ENCODE assay signal across 2 cellular contexts in the genomic region with DNA sequence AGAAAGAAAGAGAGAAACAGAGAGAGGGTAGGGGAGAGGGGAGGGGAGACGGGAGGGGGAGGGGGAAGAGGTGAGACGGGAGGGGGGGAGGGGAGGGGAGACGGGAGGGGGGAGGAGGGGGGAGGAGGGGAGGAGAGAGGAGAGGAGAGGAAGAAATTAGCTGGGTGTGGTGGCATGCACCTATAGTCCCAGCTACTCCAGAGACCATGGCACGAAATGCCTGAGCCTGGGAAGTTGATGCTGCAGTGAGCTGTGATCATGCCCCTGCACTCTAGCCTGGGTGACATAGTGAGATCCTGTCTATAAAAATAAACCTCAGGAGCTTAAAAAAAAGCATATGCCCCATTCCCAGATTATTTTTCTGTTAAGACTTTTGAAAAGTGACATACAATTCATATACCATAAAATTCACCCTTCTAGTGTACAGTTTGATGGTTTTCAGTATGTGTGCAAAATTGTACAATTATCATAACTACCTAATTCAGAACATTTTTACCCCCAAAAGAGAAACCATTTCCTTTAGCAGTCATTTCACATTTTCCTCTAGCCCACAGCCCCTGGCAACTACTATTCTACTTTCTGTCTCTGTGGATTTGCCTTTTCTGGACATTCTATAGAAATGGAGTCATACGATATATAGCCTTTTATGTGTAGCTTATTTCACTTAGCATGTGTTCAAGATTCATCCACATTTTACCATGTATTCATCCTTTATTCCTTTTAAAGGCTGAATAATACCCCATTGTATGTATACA.
TF ChIP-seq lines count a peak whose summit lies in the region.

No MANE protein-coding gene starts in this region.

TF ChIP-seq in HepG2, 621 proteins besides CTCF, POLR2A, EP300 and RAD21:
- TF ChIP-seq PCBP1 (IDR thresholded peaks at IDR 0.05; ENCODE audit: borderline replicate concordance, low read depth, low read length) (0 out of 2 replicates have a peak, but pooled peaks have one; percentile 38), ZNF510 (CRISPR knock-in tag; IDR thresholded peaks at IDR 0.05; ENCODE audit: low read depth) (no peak), TP53 (CRISPR knock-in tag; conservative IDR thresholded peaks at IDR 0.05) (no peak), SMYD3 (CRISPR knock-in tag; IDR thresholded peaks at IDR 0.05) (no peak), HNRNPK (IDR thresholded peaks at IDR 0.05; ENCODE audit: low read depth, low read length, poor library complexity, severe bottlenecking) (peak; percentile 71)
- TF ChIP-seq, protein P1, sequence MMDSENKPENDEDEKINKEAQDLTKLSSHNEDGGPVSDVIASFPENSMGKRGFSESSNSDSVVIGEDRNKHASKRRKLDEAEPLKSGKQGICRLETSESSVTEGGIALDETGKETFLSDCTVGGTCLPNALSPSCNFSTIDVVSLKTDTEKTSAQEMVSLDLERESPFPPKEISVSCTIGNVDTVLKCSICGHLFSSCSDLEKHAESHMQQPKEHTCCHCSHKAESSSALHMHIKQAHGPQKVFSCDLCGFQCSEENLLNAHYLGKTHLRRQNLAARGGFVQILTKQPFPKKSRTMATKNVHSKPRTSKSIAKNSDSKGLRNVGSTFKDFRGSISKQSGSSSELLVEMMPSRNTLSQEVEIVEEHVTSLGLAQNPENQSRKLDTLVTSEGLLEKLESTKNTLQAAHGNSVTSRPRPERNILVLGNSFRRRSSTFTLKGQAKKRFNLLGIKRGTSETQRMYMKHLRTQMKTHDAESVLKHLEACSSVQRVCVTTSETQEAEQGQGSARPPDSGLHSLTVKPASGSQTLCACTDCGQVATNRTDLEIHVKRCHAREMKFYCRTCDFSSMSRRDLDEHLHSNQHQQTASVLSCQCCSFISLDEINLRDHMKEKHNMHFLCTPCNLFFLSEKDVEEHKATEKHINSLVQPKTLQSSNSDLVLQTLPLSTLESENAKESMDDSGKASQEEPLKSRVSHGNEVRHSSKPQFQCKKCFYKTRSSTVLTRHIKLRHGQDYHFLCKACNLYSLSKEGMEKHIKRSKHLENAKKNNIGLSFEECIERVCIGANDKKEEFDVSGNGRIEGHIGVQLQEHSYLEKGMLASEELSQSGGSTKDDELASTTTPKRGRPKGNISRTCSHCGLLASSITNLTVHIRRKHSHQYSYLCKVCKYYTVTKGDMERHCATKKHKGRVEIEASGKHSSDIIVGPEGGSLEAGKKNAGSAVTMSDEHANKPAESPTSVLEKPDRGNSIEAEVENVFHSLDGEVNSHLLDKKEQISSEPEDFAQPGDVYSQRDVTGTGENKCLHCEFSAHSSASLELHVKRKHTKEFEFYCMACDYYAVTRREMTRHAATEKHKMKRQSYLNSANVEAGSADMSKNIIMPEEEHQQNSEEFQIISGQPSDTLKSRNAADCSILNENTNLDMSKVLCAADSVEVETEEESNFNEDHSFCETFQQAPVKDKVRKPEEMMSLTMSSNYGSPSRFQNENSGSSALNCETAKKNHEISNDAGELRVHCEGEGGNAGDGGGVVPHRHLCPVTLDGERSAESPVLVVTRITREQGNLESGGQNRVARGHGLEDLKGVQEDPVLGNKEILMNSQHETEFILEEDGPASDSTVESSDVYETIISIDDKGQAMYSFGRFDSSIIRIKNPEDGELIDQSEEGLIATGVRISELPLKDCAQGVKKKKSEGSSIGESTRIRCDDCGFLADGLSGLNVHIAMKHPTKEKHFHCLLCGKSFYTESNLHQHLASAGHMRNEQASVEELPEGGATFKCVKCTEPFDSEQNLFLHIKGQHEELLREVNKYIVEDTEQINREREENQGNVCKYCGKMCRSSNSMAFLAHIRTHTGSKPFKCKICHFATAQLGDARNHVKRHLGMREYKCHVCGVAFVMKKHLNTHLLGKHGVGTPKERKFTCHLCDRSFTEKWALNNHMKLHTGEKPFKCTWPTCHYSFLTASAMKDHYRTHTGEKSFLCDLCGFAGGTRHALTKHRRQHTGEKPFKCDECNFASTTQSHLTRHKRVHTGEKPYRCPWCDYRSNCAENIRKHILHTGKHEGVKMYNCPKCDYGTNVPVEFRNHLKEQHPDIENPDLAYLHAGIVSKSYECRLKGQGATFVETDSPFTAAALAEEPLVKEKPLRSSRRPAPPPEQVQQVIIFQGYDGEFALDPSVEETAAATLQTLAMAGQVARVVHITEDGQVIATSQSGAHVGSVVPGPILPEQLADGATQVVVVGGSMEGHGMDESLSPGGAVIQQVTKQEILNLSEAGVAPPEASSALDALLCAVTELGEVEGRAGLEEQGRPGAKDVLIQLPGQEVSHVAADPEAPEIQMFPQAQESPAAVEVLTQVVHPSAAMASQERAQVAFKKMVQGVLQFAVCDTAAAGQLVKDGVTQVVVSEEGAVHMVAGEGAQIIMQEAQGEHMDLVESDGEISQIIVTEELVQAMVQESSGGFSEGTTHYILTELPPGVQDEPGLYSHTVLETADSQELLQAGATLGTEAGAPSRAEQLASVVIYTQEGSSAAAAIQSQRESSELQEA (CRISPR knock-in tag; IDR thresholded peaks at IDR 0.05; ENCODE audit: not compliant biosample characterization): no peak
- TF ChIP-seq, protein P2, sequence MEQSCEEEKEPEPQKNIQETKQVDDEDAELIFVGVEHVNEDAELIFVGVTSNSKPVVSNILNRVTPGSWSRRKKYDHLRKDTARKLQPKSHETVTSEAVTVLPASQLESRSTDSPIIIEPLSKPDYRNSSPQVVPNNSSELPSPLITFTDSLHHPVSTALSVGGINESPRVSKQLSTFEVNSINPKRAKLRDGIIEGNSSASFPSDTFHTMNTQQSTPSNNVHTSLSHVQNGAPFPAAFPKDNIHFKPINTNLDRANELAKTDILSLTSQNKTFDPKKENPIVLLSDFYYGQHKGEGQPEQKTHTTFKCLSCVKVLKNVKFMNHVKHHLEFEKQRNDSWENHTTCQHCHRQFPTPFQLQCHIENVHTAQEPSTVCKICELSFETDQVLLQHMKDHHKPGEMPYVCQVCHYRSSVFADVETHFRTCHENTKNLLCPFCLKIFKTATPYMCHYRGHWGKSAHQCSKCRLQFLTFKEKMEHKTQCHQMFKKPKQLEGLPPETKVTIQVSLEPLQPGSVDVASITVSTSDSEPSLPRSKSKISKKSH (CRISPR knock-in tag; IDR thresholded peaks at IDR 0.05; ENCODE audit: borderline replicate concordance): no peak

TF ChIP-seq in GM12878, 131 proteins besides CTCF, POLR2A, EP300 and RAD21:
- no peak for TF ChIP-seq RAD51 (IDR thresholded peaks at IDR 0.05)
- no peak for TF ChIP-seq NFYA (IDR thresholded peaks at IDR 0.05; ENCODE audit: borderline replicate concordance, low read depth, low read length)
- TF ChIP-seq ETV6 (conservative IDR thresholded peaks at IDR 0.05 in 1 of 2, IDR thresholded peaks at IDR 0.05 in 1 of 2; ENCODE audit: borderline replicate concordance in 1 of 2, low read depth in 1 of 2): no peak
- TF ChIP-seq, protein P3, sequence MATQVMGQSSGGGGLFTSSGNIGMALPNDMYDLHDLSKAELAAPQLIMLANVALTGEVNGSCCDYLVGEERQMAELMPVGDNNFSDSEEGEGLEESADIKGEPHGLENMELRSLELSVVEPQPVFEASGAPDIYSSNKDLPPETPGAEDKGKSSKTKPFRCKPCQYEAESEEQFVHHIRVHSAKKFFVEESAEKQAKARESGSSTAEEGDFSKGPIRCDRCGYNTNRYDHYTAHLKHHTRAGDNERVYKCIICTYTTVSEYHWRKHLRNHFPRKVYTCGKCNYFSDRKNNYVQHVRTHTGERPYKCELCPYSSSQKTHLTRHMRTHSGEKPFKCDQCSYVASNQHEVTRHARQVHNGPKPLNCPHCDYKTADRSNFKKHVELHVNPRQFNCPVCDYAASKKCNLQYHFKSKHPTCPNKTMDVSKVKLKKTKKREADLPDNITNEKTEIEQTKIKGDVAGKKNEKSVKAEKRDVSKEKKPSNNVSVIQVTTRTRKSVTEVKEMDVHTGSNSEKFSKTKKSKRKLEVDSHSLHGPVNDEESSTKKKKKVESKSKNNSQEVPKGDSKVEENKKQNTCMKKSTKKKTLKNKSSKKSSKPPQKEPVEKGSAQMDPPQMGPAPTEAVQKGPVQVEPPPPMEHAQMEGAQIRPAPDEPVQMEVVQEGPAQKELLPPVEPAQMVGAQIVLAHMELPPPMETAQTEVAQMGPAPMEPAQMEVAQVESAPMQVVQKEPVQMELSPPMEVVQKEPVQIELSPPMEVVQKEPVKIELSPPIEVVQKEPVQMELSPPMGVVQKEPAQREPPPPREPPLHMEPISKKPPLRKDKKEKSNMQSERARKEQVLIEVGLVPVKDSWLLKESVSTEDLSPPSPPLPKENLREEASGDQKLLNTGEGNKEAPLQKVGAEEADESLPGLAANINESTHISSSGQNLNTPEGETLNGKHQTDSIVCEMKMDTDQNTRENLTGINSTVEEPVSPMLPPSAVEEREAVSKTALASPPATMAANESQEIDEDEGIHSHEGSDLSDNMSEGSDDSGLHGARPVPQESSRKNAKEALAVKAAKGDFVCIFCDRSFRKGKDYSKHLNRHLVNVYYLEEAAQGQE (IDR thresholded peaks at IDR 0.05; ENCODE audit: low read depth, low read length): no peak
- 0 out of 2 replicates have a peak, but pooled peaks have one; percentile 25 for TF ChIP-seq JUNB (IDR thresholded peaks at IDR 0.05)
- no peak for TF ChIP-seq EGR1 (IDR thresholded peaks at IDR 0.05; ENCODE audit: borderline replicate concordance in 1 of 2, low read depth in 2 of 2, low read length in 2 of 2)
TF ChIP-seq in GM12878: peak in this region for 1.
